ENCODE assay signal across 15 cellular contexts in genomic region chr22:38142606-38143005, GRCh38. TPM values are rescaled to one million over a fixed set of nuclear protein-coding genes. Genes with fewer than 3 reads are reported as not detected.
DNase-seq lines count a peak whose midpoint lies in the region; ATAC-seq and TF ChIP-seq lines count a peak whose summit lies in the region.
"Had no signal": no experiment of that assay in that cellular context is flagged by ENCODE, and none has a peak within 500 bp of the region (broad histone marks: within the 10 kb centered on the region; RNA-seq: fewer than 3 reads in every experiment).

No MANE protein-coding gene starts in this region.

- H3K27ac Mint-ChIP-seq in activated CD4-positive, alpha-beta T cell treated with anti-CD3 and anti-CD28 coated beads, Interleukin-2, amount 10 ng/mL, durations not matched to agents 7 days and 5 days, result peak overlapping the region; percentile 65
- peak overlapping the region; percentile 95 for H3K27ac Mint-ChIP-seq in activated CD8-positive, alpha-beta T cell treated with anti-CD3 and anti-CD28 coated beads, Interleukin-2, amount 10 ng/mL, durations not matched to agents 7 days and 5 days
- peak overlapping the region; percentile 80 to 95 for H3K27ac Mint-ChIP-seq in natural killer cell treated with Interleukin-12 subunit alpha and Interleukin-12 subunit beta and Interleukin-15 and Interleukin-18, amount 100 ng/mL, for 72 hours

- CTCF ChIA-PET in activated CD4-positive, alpha-beta T cell treated with anti-CD3 and anti-CD28 coated beads, Interleukin-2, amount 10 ng/mL, durations not matched to agents 7 days and 5 days (lab: Charles Lee), result interaction anchor here (0.6 kb wide), 1 partner anchor 259 kb away, joined by 3 read pairs; no protein-coding TSS in a partner anchor
- CTCF ChIA-PET in activated CD8-positive, alpha-beta T cell treated with anti-CD3 and anti-CD28 coated beads, Interleukin-2, amount 10 ng/mL, durations not matched to agents 7 days and 5 days (lab: Charles Lee), result interaction anchor here (1.3 to 2.7 kb wide), 3 partner anchors 28 to 90 kb away, joined by 3 to 12 read pairs (median 11); no protein-coding TSS in a partner anchor

- H2AFZ ChIP-seq in OCI-LY3 (ENCODE audit: low read depth, low read length), result no peak overlapping the region

- POLR2A ChIA-PET in activated CD4-positive, alpha-beta T cell treated with anti-CD3 and anti-CD28 coated beads, Interleukin-2, amount 10 ng/mL, durations not matched to agents 7 days and 5 days (lab: Charles Lee), result interaction anchor here (0.6 kb wide), 1 partner anchor 140 kb away, joined by 3 read pairs; no protein-coding TSS in a partner anchor
- POLR2A ChIA-PET in activated CD8-positive, alpha-beta T cell treated with anti-CD3 and anti-CD28 coated beads, Interleukin-2, amount 10 ng/mL, durations not matched to agents 7 days and 5 days (lab: Charles Lee), result interaction anchor here (1.1 kb wide), 1 partner anchor 61 kb away, joined by 4 read pairs; no protein-coding TSS in a partner anchor

- 0 out of 2 replicates have a peak overlapping the region, but pooled peaks have one; percentile 6 for H3K4me2 ChIP-seq in OCI-LY3 (ENCODE audit: low read length)

- H3K4me1 Mint-ChIP-seq in activated CD4-positive, alpha-beta T cell treated with anti-CD3 and anti-CD28 coated beads, Interleukin-2, amount 10 ng/mL, durations not matched to agents 7 days and 5 days, result peaks cover 20% of the 10 kb centered on the region
- peaks cover 31% of the 10 kb centered on the region for H3K4me1 Mint-ChIP-seq in activated CD8-positive, alpha-beta T cell treated with anti-CD3 and anti-CD28 coated beads, Interleukin-2, amount 10 ng/mL, durations not matched to agents 7 days and 5 days (ENCODE audit: low read depth)
- peaks cover 16 to 25% of the 10 kb centered on the region in 2 donors for H3K4me1 Mint-ChIP-seq in natural killer cell treated with Interleukin-12 subunit alpha and Interleukin-12 subunit beta and Interleukin-15 and Interleukin-18, amount 100 ng/mL, for 72 hours (ENCODE audit: low read depth in 2 of 2)

- DNase-seq in activated CD4-positive, alpha-beta T cell treated with anti-CD3 and anti-CD28 coated beads, Interleukin-2, amount 10 ng/mL, durations not matched to agents 7 days and 5 days, result no peak
- no peak for DNase-seq in activated CD4-positive, alpha-beta T cell treated with anti-CD3 and anti-CD28 coated beads, Interleukin-2, amount 50 U/mL, for 1 hour
- DNase-seq in activated CD8-positive, alpha-beta T cell treated with anti-CD3 and anti-CD28 coated beads, Interleukin-2, amount 10 ng/mL, durations not matched to agents 7 days and 5 days, result no peak
- DNase-seq in natural killer cell treated with Interleukin-12 subunit alpha and Interleukin-12 subunit beta and Interleukin-15 and Interleukin-18, amount 100 ng/mL, for 72 hours (ENCODE audit: low spot score), result no peak
- DNase-seq in substantia nigra (lab: John Stamatoyannopoulos, UW) (no peak), DMS 273 treated with DMSO at 0.1 percent for 48 hours (lab: John Stamatoyannopoulos, UW) (no peak), NCI-H1417 (lab: John Stamatoyannopoulos, UW) (no peak)
- DNase-seq: C1 segment of cervical spinal cord, H9, Karpas-422, NCI-H2171 treated with DMSO at 0.1 percent for 48 hours, NCI-H82 had no signal

- peaks cover 8% of the 10 kb centered on the region for H3K36me3 Mint-ChIP-seq in activated CD4-positive, alpha-beta T cell treated with anti-CD3 and anti-CD28 coated beads, Interleukin-2, amount 10 ng/mL, durations not matched to agents 7 days and 5 days (ENCODE audit: low read depth)
- peaks cover 19% of the 10 kb centered on the region for H3K36me3 Mint-ChIP-seq in activated CD8-positive, alpha-beta T cell treated with anti-CD3 and anti-CD28 coated beads, Interleukin-2, amount 10 ng/mL, durations not matched to agents 7 days and 5 days (ENCODE audit: low read depth)
- no peaks in the 10 kb centered on the region for H3K36me3 Mint-ChIP-seq in natural killer cell treated with Interleukin-12 subunit alpha and Interleukin-12 subunit beta and Interleukin-15 and Interleukin-18, amount 100 ng/mL, for 72 hours

- H3K4me3 Mint-ChIP-seq in activated CD4-positive, alpha-beta T cell treated with anti-CD3 and anti-CD28 coated beads, Interleukin-2, amount 10 ng/mL, durations not matched to agents 7 days and 5 days, result no peak overlapping the region
- H3K4me3 Mint-ChIP-seq in activated CD8-positive, alpha-beta T cell treated with anti-CD3 and anti-CD28 coated beads, Interleukin-2, amount 10 ng/mL, durations not matched to agents 7 days and 5 days, result no peak overlapping the region
- H3K4me3 Mint-ChIP-seq in natural killer cell treated with Interleukin-12 subunit alpha and Interleukin-12 subunit beta and Interleukin-15 and Interleukin-18, amount 100 ng/mL, for 72 hours, result no peak overlapping the region
- H3K4me3 Mint-ChIP-seq: H9 had no signal

- no peaks in the 10 kb centered on the region for H3K27me3 ChIP-seq in OCI-LY3 (ENCODE audit: low read depth, low read length)

- H3K4me3 ChIP-seq in OCI-LY3 (ENCODE audit: low read length), result no peak overlapping the region

- H3K9me3 ChIP-seq in OCI-LY3 (ENCODE audit: insufficient read depth, low read length), result no peaks in the 10 kb centered on the region

- no peak overlapping the region for H3K9ac ChIP-seq in OCI-LY3 (ENCODE audit: low read length)

- no peaks in the 10 kb centered on the region for H4K20me1 ChIP-seq in OCI-LY3 (ENCODE audit: insufficient read depth, low read length)

- no peak for TF ChIP-seq CTCF in OCI-LY3 (IDR thresholded peaks at IDR 0.05; ENCODE audit: low read depth, low read length)

- no peaks in the 10 kb centered on the region for H3K36me3 ChIP-seq in OCI-LY3 (replicated peaks; ENCODE audit: low read depth, low read length)

- no peaks in the 10 kb centered on the region for H3K9me3 Mint-ChIP-seq in activated CD4-positive, alpha-beta T cell treated with anti-CD3 and anti-CD28 coated beads, Interleukin-2, amount 10 ng/mL, durations not matched to agents 7 days and 5 days
- no peaks in the 10 kb centered on the region for H3K9me3 Mint-ChIP-seq in activated CD8-positive, alpha-beta T cell treated with anti-CD3 and anti-CD28 coated beads, Interleukin-2, amount 10 ng/mL, durations not matched to agents 7 days and 5 days (ENCODE audit: insufficient read depth)
- H3K9me3 Mint-ChIP-seq in natural killer cell treated with Interleukin-12 subunit alpha and Interleukin-12 subunit beta and Interleukin-15 and Interleukin-18, amount 100 ng/mL, for 72 hours, result peaks cover 3% of the 10 kb centered on the region
- H3K9me3 Mint-ChIP-seq: H9 had no signal

- no peaks in the 10 kb centered on the region for H3K27me3 Mint-ChIP-seq in activated CD4-positive, alpha-beta T cell treated with anti-CD3 and anti-CD28 coated beads, Interleukin-2, amount 10 ng/mL, durations not matched to agents 7 days and 5 days
- H3K27me3 Mint-ChIP-seq in activated CD8-positive, alpha-beta T cell treated with anti-CD3 and anti-CD28 coated beads, Interleukin-2, amount 10 ng/mL, durations not matched to agents 7 days and 5 days (ENCODE audit: low read depth), result no peaks in the 10 kb centered on the region
- no peaks in the 10 kb centered on the region for H3K27me3 Mint-ChIP-seq in natural killer cell treated with Interleukin-12 subunit alpha and Interleukin-12 subunit beta and Interleukin-15 and Interleukin-18, amount 100 ng/mL, for 72 hours

- peaks cover 11% of the 10 kb centered on the region for H3K4me1 ChIP-seq in OCI-LY3 (ENCODE audit: low read length)

- no peak for ATAC-seq in activated CD8-positive, alpha-beta T cell treated with anti-CD3 and anti-CD28 coated beads, Interleukin-2, amount 10 ng/mL, durations not matched to agents 7 days and 5 days
- no peak for ATAC-seq in natural killer cell treated with Interleukin-12 subunit alpha and Interleukin-12 subunit beta and Interleukin-15 and Interleukin-18, amount 100 ng/mL, for 72 hours

- H3K27ac ChIP-seq in OCI-LY3 (ENCODE audit: low read length) (no peak overlapping the region), substantia nigra (ENCODE audit: low read depth, low read length, poor library complexity, severe bottlenecking) (no peak overlapping the region)

- no peaks in the 10 kb centered on the region for H3K79me2 ChIP-seq in OCI-LY3 (ENCODE audit: low read length)

RNA-seq across cellular contexts. Expression of gene BAIAP2L2, which starts 32.1 kb away (rescaled TPM):
- total RNA-seq in activated CD4-positive, alpha-beta T cell treated with anti-CD3 and anti-CD28 coated beads, Interleukin-2, amount 10 ng/mL, durations not matched to agents 7 days and 5 days, result under 1 TPM; 0.50 to 0.55 TPM
- total RNA-seq in activated CD8-positive, alpha-beta T cell treated with anti-CD3 and anti-CD28 coated beads, Interleukin-2, amount 10 ng/mL, durations not matched to agents 7 days and 5 days, result under 1 TPM; 0.47 to 0.58 TPM
- under 1 TPM; 0.40 to 0.84 TPM for total RNA-seq in natural killer cell treated with Interleukin-12 subunit alpha and Interleukin-12 subunit beta and Interleukin-15 and Interleukin-18, amount 100 ng/mL, for 72 hours
- total RNA-seq: NCI-H460 had no signal

RNA-seq across cellular contexts. Expression of gene PLA2G6, which starts 39.0 kb away (rescaled TPM):
- total RNA-seq in activated CD4-positive, alpha-beta T cell treated with anti-CD3 and anti-CD28 coated beads, Interleukin-2, amount 10 ng/mL, durations not matched to agents 7 days and 5 days, result 10 to 100 TPM; 65.0 to 72.0 TPM
- 10 to 100 TPM; 39.8 to 43.1 TPM for total RNA-seq in activated CD8-positive, alpha-beta T cell treated with anti-CD3 and anti-CD28 coated beads, Interleukin-2, amount 10 ng/mL, durations not matched to agents 7 days and 5 days
- 10 to 100 TPM; 24.5 to 40.1 TPM for total RNA-seq in natural killer cell treated with Interleukin-12 subunit alpha and Interleukin-12 subunit beta and Interleukin-15 and Interleukin-18, amount 100 ng/mL, for 72 hours

RNA-seq across cellular contexts. Expression of gene SLC16A8, which starts 58.6 kb away (rescaled TPM):
- total RNA-seq in activated CD4-positive, alpha-beta T cell treated with anti-CD3 and anti-CD28 coated beads, Interleukin-2, amount 10 ng/mL, durations not matched to agents 7 days and 5 days, result not detected
- total RNA-seq in activated CD8-positive, alpha-beta T cell treated with anti-CD3 and anti-CD28 coated beads, Interleukin-2, amount 10 ng/mL, durations not matched to agents 7 days and 5 days, result not detected
- total RNA-seq in natural killer cell treated with Interleukin-12 subunit alpha and Interleukin-12 subunit beta and Interleukin-15 and Interleukin-18, amount 100 ng/mL, for 72 hours, result under 1 TPM in 1 of 2 donors, not detected in 1; 0.50 TPM
- total RNA-seq: G401, NCI-H460 had no signal

RNA-seq across cellular contexts. Expression of gene MAFF, which starts 59.2 kb away (rescaled TPM):
- total RNA-seq in activated CD4-positive, alpha-beta T cell treated with anti-CD3 and anti-CD28 coated beads, Interleukin-2, amount 10 ng/mL, durations not matched to agents 7 days and 5 days, result 1 to 10 TPM; 4.7 to 5.0 TPM
- 1 to 10 TPM; 6.8 to 9.1 TPM for total RNA-seq in activated CD8-positive, alpha-beta T cell treated with anti-CD3 and anti-CD28 coated beads, Interleukin-2, amount 10 ng/mL, durations not matched to agents 7 days and 5 days
- total RNA-seq in natural killer cell treated with Interleukin-12 subunit alpha and Interleukin-12 subunit beta and Interleukin-15 and Interleukin-18, amount 100 ng/mL, for 72 hours, result 10 to 100 TPM; 19.7 to 43.0 TPM
